In genomic region chr4:38111717-38112116, GRCh38 we compare ENCODE assay signal across 22 cellular contexts.
DNase-seq lines count a peak whose midpoint lies in the region; ATAC-seq and TF ChIP-seq lines count a peak whose summit lies in the region.
"Had no signal": no experiment of that assay in that cellular context is flagged by ENCODE, and none has a peak within 500 bp of the region (broad histone marks: within the 10 kb centered on the region; RNA-seq: fewer than 3 reads in every experiment).

No MANE protein-coding gene starts in this region.

- no peak overlapping the region for H3K4me3 ChIP-seq in GM12865 (ENCODE audit: low read depth, low read length)
- H3K4me3 ChIP-seq in NB4 (ENCODE audit: low read depth, low read length): no peak overlapping the region
- H3K4me3 ChIP-seq in MG63: no peak overlapping the region
- H3K4me3 ChIP-seq in mucosa of descending colon: no peak overlapping the region
- H3K4me3 ChIP-seq: K562 had no signal

- H3K4me1 Mint-ChIP-seq in CD14-positive monocyte: peaks cover 10% of the 10 kb centered on the region

- intact Hi-C loops in CD14-positive monocyte (cut with micrococcal nuclease): no loop called here
- intact Hi-C loops in mucosa of descending colon (cut with DNase I, micrococcal nuclease): no loop called here

- H3K9me3 ChIP-seq in MG63 (no peaks in the 10 kb centered on the region), mucosa of descending colon (no peaks in the 10 kb centered on the region)
- H3K9me3 ChIP-seq: Caco-2 had no signal

- peaks cover 0 to 1% (median 0%) of the 10 kb centered on the region in 3 donors for H3K27me3 Mint-ChIP-seq in CD14-positive monocyte (ENCODE audit: low read depth in 3 of 3)

- DNase-seq in CD14-positive monocyte (ENCODE audit: low spot score): no peak
- peak; percentile 10 for DNase-seq in GM12865 (ENCODE audit: low read depth)
- DNase-seq in NB4 (ENCODE audit: low read depth): peak; percentile 19
- DNase-seq in myocyte (ENCODE audit: low read depth): peak; percentile 72
- DNase-seq in MG63: no peak
- no peak for DNase-seq in mucosa of descending colon
- DNase-seq: C1 segment of cervical spinal cord; Caco-2; CD8-positive, alpha-beta T cell; DMS 273 treated with DMSO at 0.1 percent for 48 hours; DMS79; GDM1; H7; NCI-H1105; NCI-H146; NCI-H1930; NCI-H2107; NCI-H524; NCI-H748 treated with DMSO at 0.1 percent for 48 hours had no signal

- TF ChIP-seq POLR2A in NB4 (IDR thresholded peaks at IDR 0.05; ENCODE audit: extremely low read depth, insufficient read length): no peak

- H3K27me3 ChIP-seq in MG63: no peaks in the 10 kb centered on the region

- ATAC-seq in GM19035 (IDR thresholded peaks at IDR 0.05; ENCODE audit: unreplicated experiment): no peak
- no peak for ATAC-seq in mucosa of descending colon
- ATAC-seq: CD8-positive, alpha-beta T cell; K562; SK-N-SH treated with all-trans-retinoic acid at 6 μM for 48 hours had no signal

- peaks cover 11% of the 10 kb centered on the region for H3K4me1 ChIP-seq in mucosa of descending colon (ENCODE audit: low read depth)

- no peak overlapping the region for H3K4me3 Mint-ChIP-seq in CD14-positive monocyte
- H3K4me3 Mint-ChIP-seq: CD8-positive, alpha-beta T cell had no signal

- no peaks in the 10 kb centered on the region for H3K36me3 ChIP-seq in MG63
- H3K36me3 ChIP-seq in mucosa of descending colon (ENCODE audit: low read depth): no peaks in the 10 kb centered on the region

- H3K27ac Mint-ChIP-seq in CD14-positive monocyte: peak overlapping the region in 4 of 7 donors; percentile 3 to 57 (median 37)
- H3K27ac Mint-ChIP-seq: CD8-positive, alpha-beta T cell had no signal

- TF ChIP-seq CTCF in CD14-positive monocyte (IDR thresholded peaks at IDR 0.05): no peak
- TF ChIP-seq CTCF in GM12865 (IDR thresholded peaks at IDR 0.05; ENCODE audit: insufficient read depth, low read depth, low read length, missing control alignments): no peak
- TF ChIP-seq CTCF in NB4 (IDR thresholded peaks at IDR 0.05; ENCODE audit: low read depth, low read length): no peak
- no peak for TF ChIP-seq CTCF in mucosa of descending colon (IDR thresholded peaks at IDR 0.05)

- H3K36me3 Mint-ChIP-seq in CD14-positive monocyte: peaks cover 72 to 87% of the 10 kb centered on the region in 2 donors

- H3K9me3 Mint-ChIP-seq in CD14-positive monocyte: no peaks in the 10 kb centered on the region
- H3K9me3 Mint-ChIP-seq: CD8-positive, alpha-beta T cell had no signal

Comparison
In these comparisons a context has a peak if more than half of its experiments do, and no peak if none do; other contexts are left out.
1. DNase-seq: peak in GM12865 (single experiment), NB4 (single experiment) and myocyte (single experiment); none in CD14-positive monocyte (single experiment), MG63 (single experiment) and mucosa of descending colon (0 of 3).